ENCODE assay signal across 8 cellular contexts in the genomic region with DNA sequence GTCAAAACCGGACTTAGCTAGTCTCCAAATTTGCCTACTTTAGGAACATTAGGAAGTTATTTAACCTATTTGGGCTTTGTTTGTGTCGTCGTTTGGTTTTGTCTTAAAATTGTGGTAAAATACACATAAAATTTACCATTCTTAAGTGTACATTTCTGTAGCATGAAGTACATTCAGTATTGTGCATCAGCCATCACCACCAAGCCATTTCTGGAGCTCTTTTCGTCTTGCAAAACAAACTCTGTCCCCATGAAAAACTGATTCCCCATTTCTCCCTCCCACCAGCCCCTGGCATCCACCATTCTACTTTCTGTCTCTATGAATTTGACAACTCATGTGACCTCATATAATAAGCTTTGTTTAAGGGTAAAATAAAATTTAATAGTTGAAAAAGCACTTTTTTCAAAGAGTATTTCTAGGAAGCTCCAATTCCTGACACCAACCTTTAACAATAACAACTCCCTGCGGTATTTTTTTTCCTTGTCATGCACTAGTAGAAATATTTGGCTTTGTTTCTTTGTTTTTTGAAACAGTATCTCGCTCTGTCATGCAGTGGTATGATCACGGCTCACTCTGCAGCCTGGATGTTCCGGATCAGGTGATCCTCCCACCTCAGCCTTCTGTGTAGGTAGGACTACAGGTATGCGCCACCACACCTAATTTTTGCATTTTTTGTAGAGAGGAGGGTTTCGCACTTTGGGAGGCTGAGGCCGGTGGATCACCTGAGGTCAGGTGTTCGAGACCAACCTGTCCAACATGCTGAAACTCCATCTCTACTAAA. TPM values are rescaled to one million over a fixed set of nuclear protein-coding genes. Genes with fewer than 3 reads are reported as not detected.
DNase-seq lines count a peak whose midpoint lies in the region; ATAC-seq and TF ChIP-seq lines count a peak whose summit lies in the region.

No MANE protein-coding gene starts in this region.

- no peak for TF ChIP-seq CTCF in A673 (conservative IDR thresholded peaks at IDR 0.05; ENCODE audit: low read depth, low read length)
- no peak for TF ChIP-seq CTCF in choroid plexus epithelial cell (conservative IDR thresholded peaks at IDR 0.05; ENCODE audit: low read depth, low read length)

- H3K4me3 ChIP-seq in A673 (ENCODE audit: low read depth, low read length, poor library complexity, severe bottlenecking) (peak overlapping the region; percentile 27), choroid plexus epithelial cell (ENCODE audit: low read depth, low read length) (peak overlapping the region; percentile 26), muscle layer of duodenum (ENCODE audit: low read depth in 1 of 2, low read length in 2 of 2) (peak overlapping the region; percentile 41 to 49)
- peak overlapping the region; percentile 99 for H3K4me3 ChIP-seq in Jurkat, Clone E6-1 (ENCODE audit: low read length)

- POLR2A ChIA-PET in A673 (lab: Charles Lee; ENCODE audit: low non-redundant PET), result no interaction called here

- no peak for ATAC-seq in GM18498 (IDR thresholded peaks at IDR 0.05; ENCODE audit: unreplicated experiment)

- H3K4me1 ChIP-seq in A673 (ENCODE audit: insufficient read depth, low read length, poor library complexity, severe bottlenecking), result peaks cover 40% of the 10 kb centered on the region
- peaks cover 21 to 29% of the 10 kb centered on the region in 2 donors for H3K4me1 ChIP-seq in muscle layer of duodenum (ENCODE audit: control insufficient read depth in 1 of 2, insufficient read depth in 2 of 2, low read length in 2 of 2)

- BruUV-seq in A673 (replicated peaks; lab: Mats Ljungman, UMichigan), result no TSS peak

- H3K36me3 ChIP-seq in A673 (ENCODE audit: insufficient read depth, low read length, poor library complexity, severe bottlenecking) (peaks cover 7% of the 10 kb centered on the region), muscle layer of duodenum (ENCODE audit: control insufficient read depth in 1 of 2, insufficient read depth in 2 of 2, low read length in 2 of 2) (peaks cover 3 to 37% of the 10 kb centered on the region in 2 donors)

- intact Hi-C loops in A673 (cut with micrococcal nuclease; ENCODE audit: unreplicated experiment), result no loop called here

- no peaks in the 10 kb centered on the region for H3K9me3 ChIP-seq in A673 (ENCODE audit: low read depth, low read length, poor library complexity, severe bottlenecking)
- H3K9me3 ChIP-seq in muscle layer of duodenum (ENCODE audit: control insufficient read depth in 1 of 2, low read length in 2 of 2), result no peaks in the 10 kb centered on the region

- DNase-seq in A673 (ENCODE audit: low spot score) (no peak), choroid plexus epithelial cell (ENCODE audit: low read depth) (peak; percentile 60), NCI-H1436 (lab: John Stamatoyannopoulos, UW) (no peak), NCI-H2081 (lab: John Stamatoyannopoulos, UW) (no peak), KG1 (lab: John Stamatoyannopoulos, UW) (no peak)
- DNase-seq in Jurkat, Clone E6-1 (ENCODE audit: low read depth, low spot score), result no peak

- H3K27me3 ChIP-seq in A673 (replicated peaks; ENCODE audit: insufficient read depth, low read depth, low read length, poor library complexity), result no peaks in the 10 kb centered on the region
- no peaks in the 10 kb centered on the region for H3K27me3 ChIP-seq in muscle layer of duodenum (ENCODE audit: low read depth, low read length)

- CTCF ChIA-PET in A673 (lab: Charles Lee), result interaction anchor here (0.8 to 1.0 kb wide), 3 partner anchors 11 to 22 kb away, joined by 3 to 7 read pairs (median 3); no protein-coding TSS in a partner anchor

- H3K27ac ChIP-seq in A673 (ENCODE audit: low read depth, low read length, poor library complexity, severe bottlenecking) (peak overlapping the region; percentile 100), muscle layer of duodenum (ENCODE audit: low read length) (peak overlapping the region; percentile 99)

RNA-seq across cellular contexts. Expression of a gene that starts 3.6 kb away (rescaled TPM):
- total RNA-seq in A673 (2021), result 965 and 1,053 TPM in 2 replicates
- 1,177 TPM for polyA plus RNA-seq in Jurkat, Clone E6-1 (2012; ENCODE audit: insufficient read depth, insufficient read length)

RNA-seq across cellular contexts. Expression of a gene that starts 54.4 kb away (rescaled TPM):
- 61.5 and 74.6 TPM in 2 replicates for total RNA-seq in A673 (2021)
- polyA plus RNA-seq in Jurkat, Clone E6-1 (2012; ENCODE audit: insufficient read depth, insufficient read length), result 33.0 TPM

Comparison
In these comparisons a context has a peak if more than half of its experiments do, and no peak if none do; other contexts are left out.
1. H3K4me3 ChIP-seq: peak in every context shown above with its lines; median percentile 99 in Jurkat, Clone E6-1; 45 in muscle layer of duodenum; 27 in A673; 26 in choroid plexus epithelial cell.